In genomic region chr9:135763716-135764446, GRCh38 we compare ENCODE assay signal across 20 cellular contexts.
DNase-seq lines count a peak whose midpoint lies in the region; ATAC-seq, FAIRE-seq and TF ChIP-seq lines count a peak whose summit lies in the region.
"Had no signal": no experiment of that assay in that cellular context is flagged by ENCODE, and none has a peak within 500 bp of the region (broad histone marks: within the 10 kb centered on the region; RNA-seq: fewer than 3 reads in every experiment).

No MANE protein-coding gene starts in this region.

- no peak overlapping the region for H3K14ac ChIP-seq in neuronal stem cell (ENCODE audit: low read length)

- H3K79me1 ChIP-seq in neuronal stem cell (ENCODE audit: low read depth, low read length), result peaks cover 9% of the 10 kb centered on the region

- in situ Hi-C loops in K562 (cut with MboI), result no loop called here

- FAIRE-seq in K562 (lab: Jason Lieb, UNC), result no peak
- FAIRE-seq: A549, D721Med, G401.6, GM12891, GM19239 had no signal

- peak overlapping the region; percentile 23 for H3K4ac ChIP-seq in neuronal stem cell (ENCODE audit: low read length)

- H3K4me3 ChIP-seq in HEK293 (ENCODE audit: low read depth, low read length), result no peak overlapping the region
- no peak overlapping the region for H3K4me3 ChIP-seq in K562
- H3K4me3 ChIP-seq in neuronal stem cell (ENCODE audit: low read length in 2 of 2), result no peak overlapping the region
- H3K4me3 ChIP-seq: A549; BLaER1 treated with 17β-estradiol and CSF1 and Interleukin-3, amounts not matched to agents 10 nM and 100 nM had no signal

- no peak overlapping the region for H3K23ac ChIP-seq in neuronal stem cell (ENCODE audit: low read depth, low read length, poor library complexity)

- H3K79me2 ChIP-seq in K562 (ENCODE audit: control insufficient read depth, insufficient read depth, low read length), result no peaks in the 10 kb centered on the region

- peaks cover 5% of the 10 kb centered on the region; the same call in 1 of the 2 replicates for H4K20me1 ChIP-seq in K562 (replicated peaks; ENCODE audit: control insufficient read depth, insufficient read depth, low read length)

- no peak overlapping the region for H2BK12ac ChIP-seq in neuronal stem cell (ENCODE audit: low read length)

- CTCF ChIA-PET in HEK293 (lab: Yijun Ruan, JAX), result interaction anchor here (0.6 kb wide), 1 partner anchor 26 kb away, joined by 3 read pairs; no protein-coding TSS in a partner anchor
- CTCF ChIA-PET in K562 (lab: Yijun Ruan, JAX; ENCODE audit: low intra/inter-chr PET ratio), result no interaction called here

- H3K4me1 ChIP-seq in HEK293 (ENCODE audit: control insufficient read depth, insufficient read depth, low read length), result no peaks in the 10 kb centered on the region
- peaks cover 0 to 17% of the 10 kb centered on the region in 2 experiments; a peak in 1 of 5 replicates for H3K4me1 ChIP-seq in K562 (replicated peaks in 1 of 2; ENCODE audit: control insufficient read depth in 2 of 2, insufficient read depth in 2 of 2, low read length in 2 of 2)
- H3K4me1 ChIP-seq in neuronal stem cell (ENCODE audit: control insufficient read depth in 2 of 2, insufficient read depth in 1 of 2, low read depth in 1 of 2, low read length in 2 of 2), result no peaks in the 10 kb centered on the region
- H3K4me1 ChIP-seq in foreskin keratinocyte, result no peaks in the 10 kb centered on the region
- H3K4me1 ChIP-seq: A549; BLaER1 treated with 17β-estradiol and CSF1 and Interleukin-3, amounts not matched to agents 10 nM and 100 nM; Caco-2 had no signal

- no peak for TF ChIP-seq POLR2A in K562 (conservative IDR thresholded peaks at IDR 0.05)

- no peak overlapping the region for H4K91ac ChIP-seq in neuronal stem cell (ENCODE audit: low read depth, low read length, poor library complexity)

- BruUV-seq in K562 (replicated peaks; lab: Mats Ljungman, UMichigan), result no TSS peak

- H3K27me3 ChIP-seq in K562 (ENCODE audit: control insufficient read depth in 2 of 2, insufficient read depth in 2 of 2, low read length in 2 of 2), result peaks cover 5 to 44% of the 10 kb centered on the region in 2 experiments; a peak in 4 of 5 replicates
- peaks cover 0 to 8% (median 0%) of the 10 kb centered on the region in 3 experiments for H3K27me3 ChIP-seq in neuronal stem cell (ENCODE audit: control insufficient read depth in 3 of 3, insufficient read depth in 3 of 3, low read depth in 1 of 3, low read length in 3 of 3)
- no peaks in the 10 kb centered on the region for H3K27me3 ChIP-seq in foreskin keratinocyte
- H3K27me3 ChIP-seq: BLaER1 treated with 17β-estradiol and CSF1 and Interleukin-3, amounts not matched to agents 10 nM and 100 nM had no signal

- H3K36me3 ChIP-seq in HEK293 (ENCODE audit: control insufficient read depth in 2 of 2, insufficient read depth in 1 of 2, low read length in 2 of 2) (no peaks in the 10 kb centered on the region), K562 (ENCODE audit: control insufficient read depth, insufficient read depth, low read length) (no peaks in the 10 kb centered on the region), neuronal stem cell (replicated peaks in 1 of 2; ENCODE audit: control insufficient read depth in 2 of 2, insufficient read depth in 2 of 2, low read length in 2 of 2) (no peaks in the 10 kb centered on the region)
- H3K36me3 ChIP-seq: BLaER1 treated with 17β-estradiol and CSF1 and Interleukin-3, amounts not matched to agents 10 nM and 100 nM had no signal

- no peak overlapping the region for H2BK5ac ChIP-seq in neuronal stem cell (ENCODE audit: low read length)

- no peak overlapping the region for H4K8ac ChIP-seq in neuronal stem cell (ENCODE audit: low read depth, low read length)

- H3K9ac ChIP-seq in K562 (ENCODE audit: insufficient read depth in 1 of 2, low read depth in 2 of 2, low read length in 2 of 2), result no peak overlapping the region
- H3K9ac ChIP-seq in neuronal stem cell (ENCODE audit: low read depth, low read length, poor library complexity), result peak overlapping the region; percentile 44
- H3K9ac ChIP-seq: BLaER1 treated with 17β-estradiol and CSF1 and Interleukin-3, amounts not matched to agents 10 nM and 100 nM had no signal

- intact Hi-C loops in K562 (cut with micrococcal nuclease), result no loop called here

- H2AK5ac ChIP-seq in neuronal stem cell (ENCODE audit: low read depth, low read length), result no peak overlapping the region

- peak overlapping the region; percentile 28 for H3K18ac ChIP-seq in neuronal stem cell (ENCODE audit: low read length)

- no peak for DNase-seq in K562 (ENCODE audit: extremely low read depth in 1 of 4, low spot score in 3 of 4)
- no peak for DNase-seq in neuronal stem cell (ENCODE audit: low spot score)
- DNase-seq in foreskin keratinocyte, result no peak
- no peak for DNase-seq in stimulated activated naive CD4-positive, alpha-beta T cell treated with Interleukin-2 at 50 U/mL for 16 hours (lab: John Stamatoyannopoulos, UW)
- DNase-seq: AML-193; Caco-2; Calu3; CD4-positive, alpha-beta T cell; CD8-positive, alpha-beta T cell; DMS79 treated with DMSO at 0.1 percent for 48 hours; GF-D8 had no signal

- no peaks in the 10 kb centered on the region for H3K9me1 ChIP-seq in K562 (ENCODE audit: control insufficient read depth, insufficient read depth, low read length)

- H2AFZ ChIP-seq in K562 (ENCODE audit: low read depth, low read length) (no peak overlapping the region), neuronal stem cell (ENCODE audit: low read length) (no peak overlapping the region)

- no peak for TF ChIP-seq CTCF in HEK293 (tag by site-specific recombination; IDR thresholded peaks at IDR 0.05)
- TF ChIP-seq CTCF in K562 (IDR thresholded peaks at IDR 0.05 in 2 of 3, conservative IDR thresholded peaks at IDR 0.05 in 1 of 3; ENCODE audit: insufficient read depth in 2 of 3, low read depth in 1 of 3, low read length in 3 of 3), result no peak
- TF ChIP-seq CTCF in foreskin keratinocyte (conservative IDR thresholded peaks at IDR 0.05), result no peak

- no peak for TF ChIP-seq EP300 in K562 (IDR thresholded peaks at IDR 0.05; ENCODE audit: low read length)

- ATAC-seq in K562, result no peak
- no peak for ATAC-seq in foreskin keratinocyte
- ATAC-seq: CD8-positive, alpha-beta T cell had no signal

- POLR2A ChIA-PET in HEK293 (lab: Yijun Ruan, JAX) (interaction anchor here (0.6 kb wide), 1 partner anchor 13 kb away, joined by 4 read pairs; no protein-coding TSS in a partner anchor), K562 (lab: Yijun Ruan, JAX) (interaction anchor here (0.8 kb wide), 1 partner anchor 125 kb away, joined by 3 read pairs; the partner anchor contains the start of gene GLT6D1)

- WGBS in K562 (ENCODE audit: insufficient coverage, low coverage, missing lambda C conversion rate), result 2% methylated on average over 24 of the region's 24 CpGs
- no CpG with 5 or more reads among the region's 24 CpGs for WGBS in neuronal stem cell (ENCODE audit: extremely low coverage in 2 of 2, insufficient read length in 2 of 2, insufficient replicate concordance in 1 of 2), 2 donors

- no peak for TF ChIP-seq RAD21 in K562 (CRISPR knock-in tag; conservative IDR thresholded peaks at IDR 0.05 in 1 of 2, IDR thresholded peaks at IDR 0.05 in 1 of 2)

- no peak overlapping the region for H2BK120ac ChIP-seq in neuronal stem cell (ENCODE audit: low read depth, low read length)

- no peak overlapping the region for H2BK15ac ChIP-seq in neuronal stem cell (ENCODE audit: low read length)

- H3K4me2 ChIP-seq in K562 (ENCODE audit: insufficient read depth, low read length) (no peak overlapping the region), neuronal stem cell (ENCODE audit: insufficient read depth, low read length, poor library complexity, severe bottlenecking) (no peak overlapping the region)
- H3K4me2 ChIP-seq: A549; BLaER1 treated with 17β-estradiol and CSF1 and Interleukin-3, amounts not matched to agents 10 nM and 100 nM had no signal

- H3K27ac ChIP-seq in HEK293 (ENCODE audit: extremely low read depth, low read depth, low read length) (no peak overlapping the region), K562 (ENCODE audit: extremely low read depth, low read depth, low read length) (no peak overlapping the region), neuronal stem cell (replicated peaks; ENCODE audit: low read length) (no peak overlapping the region), foreskin keratinocyte (no peak overlapping the region)
- H3K27ac ChIP-seq: 22Rv1; A549; BLaER1 treated with 17β-estradiol and CSF1 and Interleukin-3, amounts not matched to agents 10 nM and 100 nM; C4-2B had no signal

- no peaks in the 10 kb centered on the region for H3K9me3 ChIP-seq in HEK293 (ENCODE audit: control insufficient read depth, insufficient read depth, low read depth, low read length)
- peaks cover 3% of the 10 kb centered on the region; the same call in 1 of the 2 replicates for H3K9me3 ChIP-seq in K562 (replicated peaks; ENCODE audit: control insufficient read depth, insufficient read depth, low read depth, low read length)
- H3K9me3 ChIP-seq in neuronal stem cell (replicated peaks in 1 of 2; ENCODE audit: control insufficient read depth in 2 of 2, insufficient read depth in 1 of 2, low read depth in 1 of 2, low read length in 2 of 2), result peaks cover 7 to 8% of the 10 kb centered on the region in 2 donors

TF ChIP-seq in HEK293, 187 proteins besides CTCF, POLR2A, EP300 and RAD21:
- TF ChIP-seq ZNF830 (tag by site-specific recombination; IDR thresholded peaks at IDR 0.05; ENCODE audit: low read depth) (no peak), ZNF658 (tag by site-specific recombination; IDR thresholded peaks at IDR 0.05) (no peak), ZNF121 (tag by site-specific recombination; IDR thresholded peaks at IDR 0.05) (peak; percentile 68; the same call in 1 of the 2 replicates), ZNF777 (tag by site-specific recombination; IDR thresholded peaks at IDR 0.05; ENCODE audit: borderline replicate concordance) (no peak)

TF ChIP-seq in K562, 482 proteins besides CTCF, POLR2A, EP300 and RAD21:
- peak; percentile 55; the same call in 1 of the 2 replicates for TF ChIP-seq ZNF121 (CRISPR knock-in tag; conservative IDR thresholded peaks at IDR 0.05)
- TF ChIP-seq ZNF79 (CRISPR knock-in tag; IDR thresholded peaks at IDR 0.05; ENCODE audit: low read depth), result no peak

Comparison
In these comparisons a context has a peak if more than half of its experiments do, and no peak if none do; other contexts are left out.
1. Of the 44 proteins assayed by ChIP-seq in both K562 and HEK293: peak only in K562: none; only in HEK293: none; in both: ZNF121; in neither: 43.